Comparison of ENCODE assay signal across 3 cellular contexts in genomic region chr12:116525418-116526001, GRCh38.
A peak's percentile ranks its signal among the peaks of the same experiment; 100 is the strongest.
TF ChIP-seq lines count a peak whose summit lies in the region.

No MANE protein-coding gene starts in this region.

TF ChIP-seq in liver, 16 proteins besides CTCF, POLR2A, EP300 and RAD21:
- TF ChIP-seq HNF4A (conservative IDR thresholded peaks at IDR 0.05) (peak; percentile 27 to 36), RXRA (IDR thresholded peaks at IDR 0.05) (peak in 1 of 2 donors; percentile 10), FOXA2 (IDR thresholded peaks at IDR 0.05) (no peak), JUND (IDR thresholded peaks at IDR 0.05) (peak; percentile 19 to 27)

TF ChIP-seq in HepG2, 621 proteins besides CTCF, POLR2A, EP300 and RAD21:
- TF ChIP-seq MEF2D (CRISPR knock-in tag; IDR thresholded peaks at IDR 0.05) (no peak), NFKB2 (CRISPR knock-in tag; IDR thresholded peaks at IDR 0.05; ENCODE audit: borderline replicate concordance) (no peak), RORA (CRISPR knock-in tag; IDR thresholded peaks at IDR 0.05) (no peak), FOXP4 (CRISPR knock-in tag; IDR thresholded peaks at IDR 0.05) (no peak), HOXD1 (CRISPR knock-in tag; IDR thresholded peaks at IDR 0.05) (no peak), FOXA3 (CRISPR knock-in tag; IDR thresholded peaks at IDR 0.05) (no peak), CEBPB (IDR thresholded peaks at IDR 0.05; ENCODE audit: borderline replicate concordance, low read depth, low read length) (no peak), RBAK (CRISPR knock-in tag; IDR thresholded peaks at IDR 0.05) (no peak), KLF13 (CRISPR knock-in tag; IDR thresholded peaks at IDR 0.05) (no peak), ELF4 (CRISPR knock-in tag; IDR thresholded peaks at IDR 0.05; ENCODE audit: borderline replicate concordance) (no peak), MIXL1 (CRISPR knock-in tag; IDR thresholded peaks at IDR 0.05) (no peak), TOE1 (CRISPR knock-in tag; IDR thresholded peaks at IDR 0.05) (no peak), ZNF674 (CRISPR knock-in tag; IDR thresholded peaks at IDR 0.05; ENCODE audit: low read depth) (no peak), ZNF263 (CRISPR knock-in tag; IDR thresholded peaks at IDR 0.05) (no peak)

TF ChIP-seq in endothelial cell of umbilical vein, 7 proteins besides CTCF, POLR2A, EP300 and RAD21:
- no peak for TF ChIP-seq MAX (IDR thresholded peaks at IDR 0.05; ENCODE audit: insufficient read depth, insufficient read length)
- TF ChIP-seq MYC (IDR thresholded peaks at IDR 0.05; ENCODE audit: low read depth, low read length), result no peak
- peak; percentile 38 for TF ChIP-seq POLR2AphosphoS5 (IDR thresholded peaks at IDR 0.05; ENCODE audit: insufficient read depth, low read depth, low read length)
- peak; percentile 8 for TF ChIP-seq GATA2 (IDR thresholded peaks at IDR 0.05; ENCODE audit: insufficient read depth, insufficient read length, low read depth, low read length)
- peak; percentile 28 for TF ChIP-seq JUN (IDR thresholded peaks at IDR 0.05; ENCODE audit: borderline replicate concordance, insufficient read depth, insufficient read length, low read depth)
- peak; percentile 63 for TF ChIP-seq FOS (IDR thresholded peaks at IDR 0.05; ENCODE audit: borderline replicate concordance, insufficient read depth, low read length)
